In genomic region chr17:41772218-41772585, GRCh38 we compare ENCODE assay signal across 1 cellular context.
TF ChIP-seq lines count a peak whose summit lies in the region.

No MANE protein-coding gene starts in this region.

TF ChIP-seq in HCT116, 20 proteins besides CTCF, POLR2A, EP300 and RAD21 (continued from another document):
- no peak for TF ChIP-seq REST (IDR thresholded peaks at IDR 0.05; ENCODE audit: low read depth)
- peak; percentile 43; the same call in 1 of the 2 replicates for TF ChIP-seq POLR2AphosphoS5 (IDR thresholded peaks at IDR 0.05; ENCODE audit: low read depth, low read length)
TF ChIP-seq in HCT116: peak in this region for 3.
